ENCODE assay signal across 8 cellular contexts in genomic region chr19:639251-640155, GRCh38. TPM values are rescaled to one million over a fixed set of nuclear protein-coding genes. Genes with fewer than 3 reads are reported as not detected.
DNase-seq lines count a peak whose midpoint lies in the region; FAIRE-seq and TF ChIP-seq lines count a peak whose summit lies in the region.

TSS of gene FGF22 (plus strand) at chr19:639879. CDS start at chr19:639926, 47 bp downstream.

- DNase-seq in AG04450 (ENCODE audit: low read depth, low spot score) (peak; percentile 30), GM19239 (ENCODE audit: insufficient read length, low spot score) (peak; percentile 99), SHP77 treated with DMSO at 0.1 percent for 48 hours (lab: John Stamatoyannopoulos, UW) (peak; percentile 35), activated gamma-delta T cell (lab: John Stamatoyannopoulos, UW) (peak; percentile 99), foreskin fibroblast (peak; percentile 86 to 95), neural crest cell (ENCODE audit: low read depth, low spot score) (peak; percentile 90)
- peak; percentile 96 for DNase-seq in stimulated activated naive CD4-positive, alpha-beta T cell treated with Interleukin-2 at 50 U/mL for 16 hours (lab: John Stamatoyannopoulos, UW)

- no peaks in the 10 kb centered on the region; the same call in 1 of the 2 replicates for H3K9me3 ChIP-seq in AG04450 (ENCODE audit: control insufficient read depth, insufficient read depth, low read length)

- no peaks in the 10 kb centered on the region for H3K36me3 Mint-ChIP-seq in IgD-negative memory B cell
- no peaks in the 10 kb centered on the region for H3K36me3 Mint-ChIP-seq in neural crest cell (ENCODE audit: low read depth)

- POLR2A ChIA-PET in AG04450 (lab: Yijun Ruan, JAX) = no interaction called here

- peaks cover 0 to 2% (median 0%) of the 10 kb centered on the region in 3 donors for H3K9me3 Mint-ChIP-seq in IgD-negative memory B cell
- H3K9me3 Mint-ChIP-seq in neural crest cell = no peaks in the 10 kb centered on the region

- H3K4me3 ChIP-seq in AG04450 (ENCODE audit: low read depth, low read length) (peak within 1 kb of the TSS; percentile 50), foreskin fibroblast (ENCODE audit: low read depth in 1 of 2, low read length in 2 of 2) (peak within 1 kb of the TSS; percentile 49 to 51)

- H3K27me3 Mint-ChIP-seq in IgD-negative memory B cell = no peaks in the 10 kb centered on the region
- H3K27me3 Mint-ChIP-seq in neural crest cell (ENCODE audit: low read depth) = peaks cover 20% of the 10 kb centered on the region

- no peak within 1 kb of the TSS for H3K27ac ChIP-seq in AG04450 (ENCODE audit: low read depth, low read length)

- H3K27ac Mint-ChIP-seq in IgD-negative memory B cell (peak within 1 kb of the TSS; percentile 88 to 93 (median 90)), neural crest cell (ENCODE audit: unreplicated experiment) (no peak within 1 kb of the TSS)

- TF ChIP-seq CTCF in AG04450 (IDR thresholded peaks at IDR 0.05; ENCODE audit: low read depth, low read length) (no peak), foreskin fibroblast (IDR thresholded peaks at IDR 0.05; ENCODE audit: low read depth, low read length) (no peak), neural crest cell (conservative IDR thresholded peaks at IDR 0.05) (no peak)

- peaks cover 14 to 23% (median 17%) of the 10 kb centered on the region in 3 donors for H3K4me1 Mint-ChIP-seq in IgD-negative memory B cell
- peaks cover 5% of the 10 kb centered on the region for H3K4me1 Mint-ChIP-seq in neural crest cell

- FAIRE-seq in GM19239 (lab: Jason Lieb, UNC) = peak; percentile 77

- H3K27me3 ChIP-seq in AG04450 (ENCODE audit: control insufficient read depth, insufficient read depth, low read length) = no peaks in the 10 kb centered on the region

- H3K4me3 Mint-ChIP-seq in IgD-negative memory B cell (peak within 1 kb of the TSS; percentile 82 to 96 (median 90)), neural crest cell (peak within 1 kb of the TSS; percentile 70)

- CTCF ChIA-PET in AG04450 (lab: Charles Lee) = no interaction called here

RNA-seq across cellular contexts. Expression of gene FGF22, which starts in this region (rescaled TPM):
- polyA plus RNA-seq in AG04450 (2011; rRNA removed) = not detected in 2 replicates
- polyA minus RNA-seq in AG04450 (2011; rRNA and poly(A)+ RNA removed) = not detected in 2 replicates
- not detected for polyA plus RNA-seq in IgD-negative memory B cell
- total RNA-seq in neural crest cell = 0.51 and 0.84 TPM in 2 replicates

Comparison
In these comparisons a context has a peak if more than half of its experiments do, and no peak if none do; other contexts are left out.
1. Peak in DNase-seq and H3K4me3 ChIP-seq in AG04450; RNA of the gene not detected or under 1 TPM.
2. Peak in DNase-seq in neural crest cell; RNA of the gene not detected or under 1 TPM.
3. DNase-seq: peak in every context shown above with its lines; median percentile 99 in GM19239; 99 in activated gamma-delta T cell; 96 in stimulated activated naive CD4-positive, alpha-beta T cell treated with Interleukin-2 at 50 U/mL for 16 hours; 90 in foreskin fibroblast; 90 in neural crest cell; 35 in SHP77 treated with DMSO at 0.1 percent for 48 hours; 30 in AG04450.